ENCODE assay signal across 25 cellular contexts in the genomic region with DNA sequence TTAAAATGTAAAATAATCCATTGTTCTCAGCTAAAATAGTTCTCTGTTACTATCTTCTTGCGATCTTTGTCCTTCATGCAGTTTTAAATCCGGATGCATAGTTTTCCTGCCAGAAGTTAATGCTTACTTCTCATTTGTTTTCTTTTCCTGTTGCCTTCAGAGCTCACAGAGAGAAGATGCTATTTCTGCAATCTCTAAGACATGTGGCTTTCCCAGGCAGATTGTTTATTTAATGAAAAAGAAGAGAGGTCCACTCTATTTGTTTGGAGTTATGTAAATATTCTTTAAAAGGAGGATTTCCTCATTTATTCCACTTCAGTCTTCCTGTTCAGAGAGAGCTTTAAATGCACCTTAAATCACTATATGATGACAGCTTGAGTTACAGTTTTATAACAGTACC. TPM values are rescaled to one million over a fixed set of nuclear protein-coding genes. Genes with fewer than 3 reads are reported as not detected.
DNase-seq lines count a peak whose midpoint lies in the region; ATAC-seq and TF ChIP-seq lines count a peak whose summit lies in the region.
"Had no signal": no experiment of that assay in that cellular context is flagged by ENCODE, and none has a peak within 500 bp of the region (broad histone marks: within the 10 kb centered on the region; RNA-seq: fewer than 3 reads in every experiment).

No MANE protein-coding gene starts in this region.

- TF ChIP-seq CTCF in uterus (IDR thresholded peaks at IDR 0.05) (no peak), colonic mucosa (IDR thresholded peaks at IDR 0.05) (no peak)

- H3K4me3 ChIP-seq in NT2/D1 (ENCODE audit: insufficient read length, low read depth) (no peak overlapping the region), uterus (no peak overlapping the region), colonic mucosa (no peak overlapping the region)
- H3K4me3 ChIP-seq: upper lobe of right lung had no signal

- H3K27me3 ChIP-seq in NT2/D1 (ENCODE audit: insufficient read depth, insufficient read length) = no peaks in the 10 kb centered on the region
- H3K27me3 ChIP-seq in uterus = no peaks in the 10 kb centered on the region
- no peaks in the 10 kb centered on the region for H3K27me3 ChIP-seq in colonic mucosa
- H3K27me3 ChIP-seq: upper lobe of right lung had no signal

- no peak for ATAC-seq in HG02938 (IDR thresholded peaks at IDR 0.05; ENCODE audit: unreplicated experiment)
- ATAC-seq: activated CD8-positive, alpha-beta memory T cell treated with anti-CD3 and anti-CD28 coated beads, Interleukin-2, amount 10 ng/mL, durations not matched to agents 7 days and 5 days; left lobe of liver; naive thymus-derived CD8-positive, alpha-beta T cell; upper lobe of right lung had no signal

- intact Hi-C loops in uterus (cut with DNase I; ENCODE audit: low total_unique reads) (no loop called here), colonic mucosa (cut with DNase I) (no loop called here)

- H3K27ac ChIP-seq in uterus = no peak overlapping the region
- H3K27ac ChIP-seq in colonic mucosa = no peak overlapping the region
- H3K27ac ChIP-seq: upper lobe of right lung, WERI-Rb-1 had no signal

- no peak for TF ChIP-seq POLR2A in uterus (IDR thresholded peaks at IDR 0.05)

- DNase-seq in SHP77 (lab: John Stamatoyannopoulos, UW) (peak; percentile 10 to 17), SHP77 treated with DMSO at 0.1 percent for 48 hours (lab: John Stamatoyannopoulos, UW) (no peak), NT2/D1 (ENCODE audit: low read depth, low spot score) (peak; percentile 2), fibroblast of gingiva (ENCODE audit: low read depth) (peak; percentile 40), iPS-NIHi11 (ENCODE audit: low spot score) (no peak), uterus (no peak), colonic mucosa (no peak)
- DNase-seq: activated CD4-positive, alpha-beta T cell treated with anti-CD3 and anti-CD28 coated beads, Interleukin-2, amount 50 U/mL, for 1 hour; activated CD8-positive, alpha-beta memory T cell treated with anti-CD3 and anti-CD28 coated beads, Interleukin-2, amount 10 ng/mL, durations not matched to agents 7 days and 5 days; activated naive CD4-positive, alpha-beta T cell treated with anti-CD3 and anti-CD28 coated beads, Interleukin-2, amount 50 U/mL, for 16 hours; anterior cingulate cortex; BE2C; caudate nucleus; dermis blood vessel endothelial cell; HCEC 1CT; head of caudate nucleus; midbrain; naive thymus-derived CD8-positive, alpha-beta T cell; NCI-H446 treated with DMSO at 0.1 percent for 48 hours; upper lobe of right lung; WERI-Rb-1 had no signal

- H3K9ac ChIP-seq in NT2/D1 (ENCODE audit: insufficient read length, low read depth) = no peak overlapping the region
- no peak overlapping the region for H3K9ac ChIP-seq in colonic mucosa (ENCODE audit: low read depth in 2 of 2, low read length in 2 of 2)

- H3K9me3 ChIP-seq in NT2/D1 (ENCODE audit: insufficient read depth, low read length) (no peaks in the 10 kb centered on the region), uterus (no peaks in the 10 kb centered on the region), colonic mucosa (no peaks in the 10 kb centered on the region)
- H3K9me3 ChIP-seq: BE2C, upper lobe of right lung had no signal

- H3K4me1 ChIP-seq in NT2/D1 (ENCODE audit: insufficient read depth, insufficient read length) = no peaks in the 10 kb centered on the region
- no peaks in the 10 kb centered on the region for H3K4me1 ChIP-seq in uterus
- no peaks in the 10 kb centered on the region for H3K4me1 ChIP-seq in colonic mucosa
- H3K4me1 ChIP-seq: BE2C, upper lobe of right lung had no signal

- H3K36me3 ChIP-seq in NT2/D1 (ENCODE audit: insufficient read depth, insufficient read length, low read length) (no peaks in the 10 kb centered on the region), uterus (no peaks in the 10 kb centered on the region), colonic mucosa (no peaks in the 10 kb centered on the region)
- H3K36me3 ChIP-seq: BE2C, upper lobe of right lung, WERI-Rb-1 had no signal

RNA-seq across cellular contexts. Expression of a gene that starts 39.3 kb away (rescaled TPM):
- total RNA-seq in uterus (100 to 1,000 TPM in 2 of 4 donors, 10 to 100 TPM in 2; 47.4 to 190 (median 125) TPM), colonic mucosa (100 to 1,000 TPM in 1 of 2 donors, 10 to 100 TPM in 1; 62.3 to 159 TPM)
- total RNA-seq: Daoy, endothelial cell of umbilical vein had no signal

Comparison
In these comparisons a context has a peak if more than half of its experiments do, and no peak if none do; other contexts are left out.
1. DNase-seq: peak in SHP77 (2 of 2), NT2/D1 (single experiment) and fibroblast of gingiva (single experiment); none in SHP77 treated with DMSO at 0.1 percent for 48 hours (single experiment), iPS-NIHi11 (single experiment), uterus (0 of 2) and colonic mucosa (single experiment).